ENCODE assay signal across 15 cellular contexts in the genomic region with DNA sequence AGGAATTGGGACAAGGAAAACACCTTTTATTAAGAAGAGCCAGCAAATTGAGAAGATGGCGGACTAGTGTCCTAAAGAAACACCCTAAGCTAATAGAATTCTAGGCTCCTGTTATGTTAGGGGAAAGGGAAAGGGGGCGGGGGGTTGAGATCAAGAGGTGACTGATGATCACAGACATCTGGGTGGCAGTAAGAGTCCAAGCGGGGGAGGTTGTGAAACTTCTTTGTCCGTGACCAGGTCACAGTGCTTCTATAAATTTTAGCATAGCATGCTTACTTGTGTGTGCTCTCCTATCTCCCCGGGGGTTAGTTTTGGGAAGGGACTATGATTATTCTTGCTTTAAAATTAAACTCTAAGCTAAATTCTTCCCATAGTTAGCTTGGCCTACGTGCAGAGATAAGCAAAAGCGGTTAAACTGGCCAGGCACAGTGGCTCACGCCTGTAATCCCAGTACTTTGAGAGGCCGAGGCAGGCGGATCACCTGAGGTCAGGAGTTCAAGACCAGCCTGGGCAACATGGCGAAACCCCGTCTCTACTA.
A peak's percentile ranks its signal among the peaks of the same experiment; 100 is the strongest.
DNase-seq lines count a peak whose midpoint lies in the region; ATAC-seq and TF ChIP-seq lines count a peak whose summit lies in the region.
"Had no signal": no experiment of that assay in that cellular context is flagged by ENCODE, and none has a peak within 500 bp of the region (broad histone marks: within the 10 kb centered on the region; RNA-seq: fewer than 3 reads in every experiment).

No MANE protein-coding gene starts in this region.

- no peak overlapping the region for H4K8ac ChIP-seq in trophoblast cell (ENCODE audit: low read depth, low read length)

- H3K27me3 ChIP-seq in trophoblast cell (ENCODE audit: insufficient read depth, low read length): no peaks in the 10 kb centered on the region
- H3K27me3 ChIP-seq in heart left ventricle: no peaks in the 10 kb centered on the region

- no peaks in the 10 kb centered on the region for H3K9me3 Mint-ChIP-seq in nephron
- H3K9me3 Mint-ChIP-seq: HFFc6 had no signal

- no peak overlapping the region for H3K23ac ChIP-seq in trophoblast cell (ENCODE audit: low read length)

- no peak overlapping the region for H2BK5ac ChIP-seq in trophoblast cell (ENCODE audit: low read depth, low read length, poor library complexity)

- H3K4me1 ChIP-seq in trophoblast cell (ENCODE audit: control insufficient read depth in 1 of 2, insufficient read depth in 2 of 2, low read length in 2 of 2) (peaks cover 0 to 5% of the 10 kb centered on the region in 2 experiments), heart left ventricle (peaks cover 0 to 8% (median 0%) of the 10 kb centered on the region in 12 donors)
- H3K4me1 ChIP-seq: HAP-1 had no signal

- no peaks in the 10 kb centered on the region for H3K79me2 ChIP-seq in trophoblast cell (ENCODE audit: control insufficient read depth, insufficient read depth, low read length, poor library complexity)

- no peaks in the 10 kb centered on the region for H3K36me3 Mint-ChIP-seq in nephron (ENCODE audit: low read depth)
- H3K36me3 Mint-ChIP-seq: CD4-positive, alpha-beta memory T cell had no signal

- H2BK12ac ChIP-seq in trophoblast cell (ENCODE audit: low read length): no peak overlapping the region

- H3K79me1 ChIP-seq in trophoblast cell (ENCODE audit: low read length): no peaks in the 10 kb centered on the region

- WGBS in trophoblast cell (ENCODE audit: extremely low coverage, insufficient coverage, insufficient read length): no CpG with 5 or more reads among the region's 12 CpGs
- 90 to 93% (median 92%) methylated on average over 12 of the region's 12 CpGs for WGBS in heart left ventricle, 4 donors

- H3K18ac ChIP-seq in trophoblast cell (ENCODE audit: low read length): no peak overlapping the region

- H3K4me3 ChIP-seq in trophoblast cell (ENCODE audit: low read depth, low read length) (no peak overlapping the region), heart left ventricle (no peak overlapping the region)
- H3K4me3 ChIP-seq: GM12878, HAP-1 had no signal

- H3K9ac ChIP-seq in trophoblast cell (ENCODE audit: low read length): no peak overlapping the region

- CTCF ChIA-PET in RWPE1 (lab: Yijun Ruan, JAX): no interaction called here

- H2BK120ac ChIP-seq in trophoblast cell (ENCODE audit: insufficient read depth, low read length, poor library complexity): no peak overlapping the region

- no peak overlapping the region for H2AFZ ChIP-seq in trophoblast cell (ENCODE audit: insufficient read depth, low read length, poor library complexity)

- H3K27ac Mint-ChIP-seq in nephron: peak overlapping the region in 2 of 3 experiments; percentile 7 to 32
- H3K27ac Mint-ChIP-seq: CD4-positive, alpha-beta memory T cell; HFFc6 had no signal

- no peak for DNase-seq in RWPE1 (ENCODE audit: low spot score)
- peak; percentile 86 to 93 for DNase-seq in trophoblast cell
- DNase-seq in heart left ventricle: no peak
- DNase-seq in GM03348 (ENCODE audit: low spot score): no peak
- no peak for DNase-seq in NCI-H1048 (lab: John Stamatoyannopoulos, UW)
- DNase-seq: C1 segment of cervical spinal cord; CD4-positive, alpha-beta memory T cell; COR-L47; DMS153; DND-41; GOT3; HFFc6 had no signal

- H3K4me3 Mint-ChIP-seq in nephron: no peak overlapping the region
- H3K4me3 Mint-ChIP-seq: CD4-positive, alpha-beta memory T cell; HFFc6 had no signal

- no peak overlapping the region for H4K12ac ChIP-seq in trophoblast cell (ENCODE audit: low read depth, low read length)

- POLR2A ChIA-PET in RWPE1 (lab: Yijun Ruan, JAX; ENCODE audit: low non-redundant PET): no interaction called here

- peaks cover 22% of the 10 kb centered on the region for H3K4me1 Mint-ChIP-seq in nephron

- no peak for TF ChIP-seq CTCF in RWPE1 (conservative IDR thresholded peaks at IDR 0.05; ENCODE audit: low read depth)
- no peak for TF ChIP-seq CTCF in nephron (IDR thresholded peaks at IDR 0.05; ENCODE audit: unreplicated experiment in 3 of 3)
- TF ChIP-seq CTCF in heart left ventricle (IDR thresholded peaks at IDR 0.05): no peak

- H3K36me3 ChIP-seq in trophoblast cell (ENCODE audit: control insufficient read depth in 1 of 2, insufficient read depth in 2 of 2, low read length in 2 of 2) (no peaks in the 10 kb centered on the region), heart left ventricle (no peaks in the 10 kb centered on the region)
- H3K36me3 ChIP-seq: HAP-1 had no signal

- no peak overlapping the region for H2AK5ac ChIP-seq in trophoblast cell (ENCODE audit: low read length)

- no peak for ATAC-seq in heart left ventricle
- ATAC-seq: GM12878 had no signal

- no peaks in the 10 kb centered on the region for H3K9me3 ChIP-seq in trophoblast cell (ENCODE audit: insufficient read depth, low read depth, low read length)
- no peaks in the 10 kb centered on the region for H3K9me3 ChIP-seq in heart left ventricle
- H3K9me3 ChIP-seq: HAP-1 had no signal

- H3K27ac ChIP-seq in RWPE1: peak overlapping the region; percentile 81
- no peak overlapping the region for H3K27ac ChIP-seq in trophoblast cell (ENCODE audit: low read depth, low read length)
- H3K27ac ChIP-seq in heart left ventricle: no peak overlapping the region

- TF ChIP-seq POLR2A in heart left ventricle (IDR thresholded peaks at IDR 0.05): no peak

- no peak overlapping the region for H3K4ac ChIP-seq in trophoblast cell (ENCODE audit: low read depth, low read length)

- no peaks in the 10 kb centered on the region for H3K27me3 Mint-ChIP-seq in nephron (ENCODE audit: low read depth)
- H3K27me3 Mint-ChIP-seq: CD4-positive, alpha-beta memory T cell had no signal

- no peak overlapping the region for H3K14ac ChIP-seq in trophoblast cell (ENCODE audit: low read length)

- H3K4me2 ChIP-seq in trophoblast cell (ENCODE audit: low read length): no peak overlapping the region

- intact Hi-C loops in heart left ventricle (cut with DNase I): loop anchor here in 3 of 10 donors (5.0 to 10.0 kb wide), 3 partner anchors 166 to 409 kb away; no protein-coding TSS in a partner anchor

- no peak overlapping the region for H4K91ac ChIP-seq in trophoblast cell (ENCODE audit: low read depth, low read length)

Comparison
In these comparisons a context has a peak if more than half of its experiments do, and no peak if none do; other contexts are left out.
1. DNase-seq: peak in trophoblast cell (2 of 2); none in RWPE1 (single experiment), heart left ventricle (0 of 5), GM03348 (single experiment) and NCI-H1048 (single experiment).